20 cellular contexts compared by ENCODE assay signal in the genomic region with DNA sequence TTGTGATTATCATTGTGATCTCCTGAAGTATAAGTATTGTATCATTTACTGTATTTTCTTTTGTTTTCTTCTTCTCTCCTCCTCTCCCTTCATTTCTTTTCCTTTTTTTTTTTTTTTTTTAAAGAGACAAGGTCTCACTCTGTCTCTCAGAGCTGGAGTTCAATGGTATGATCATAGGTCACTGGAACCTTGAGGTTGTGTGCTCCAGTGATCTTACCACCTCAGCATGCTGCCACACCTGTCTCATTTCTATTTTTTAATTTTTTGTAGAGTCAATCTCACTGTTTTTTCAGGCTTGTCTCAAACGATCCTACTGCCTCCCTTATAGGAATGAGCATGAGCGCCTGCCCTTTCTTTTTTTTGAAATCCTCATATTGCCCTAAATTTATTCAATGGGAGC.
"Had no signal": no experiment of that assay in that cellular context is flagged by ENCODE, and none has a peak within 500 bp of the region (broad histone marks: within the 10 kb centered on the region; RNA-seq: fewer than 3 reads in every experiment).

No MANE protein-coding gene starts in this region.

- ATAC-seq: HepG2, SK-N-SH treated with all-trans-retinoic acid at 6 μM for 48 hours had no signal

- H3K27ac ChIP-seq: RWPE1 had no signal

- DNase-seq: IMR-90, Karpas-422, KG1, MM.1S, NCI-H1092 treated with DMSO at 0.1 percent for 48 hours, NCI-H1436, NCI-H187, NCI-H2029, NCI-H2081 treated with DMSO at 0.1 percent for 48 hours, NCI-H2171, NCI-H226, NCI-H446, NCI-H510A, NCI-H524 treated with DMSO at 0.1 percent for 48 hours, NCI-H69, NCI-H774, SHP77 had no signal
